In genomic region chrX:153968754-153969124, GRCh38 we compare ENCODE assay signal across 8 cellular contexts. TPM values are rescaled to one million over a fixed set of nuclear protein-coding genes. Genes with fewer than 3 reads are reported as not detected.
DNase-seq lines count a peak whose midpoint lies in the region; ATAC-seq and TF ChIP-seq lines count a peak whose summit lies in the region.

No MANE protein-coding gene starts in this region.

- peaks cover 0 to 50% (median 0%) of the 10 kb centered on the region in 4 donors for H3K4me1 ChIP-seq in right lobe of liver
- peaks cover 58% of the 10 kb centered on the region for H3K4me1 ChIP-seq in vagina

- peaks cover 0 to 6% (median under 1%) of the 10 kb centered on the region in 4 donors for H3K36me3 ChIP-seq in right lobe of liver
- H3K36me3 ChIP-seq in vagina: peaks cover 0 to 6% of the 10 kb centered on the region in 2 donors

- H3K36me3 Mint-ChIP-seq in activated naive CD8-positive, alpha-beta T cell treated with anti-CD3 and anti-CD28 coated beads, Interleukin-2, amount 50 U/mL, for 24 hours (ENCODE audit: low read depth): peaks cover 21% of the 10 kb centered on the region

- no peaks in the 10 kb centered on the region for H3K9me3 ChIP-seq in right lobe of liver
- no peaks in the 10 kb centered on the region for H3K9me3 ChIP-seq in vagina

- ATAC-seq in activated naive CD8-positive, alpha-beta T cell treated with anti-CD3 and anti-CD28 coated beads, Interleukin-2, amount 50 U/mL, for 24 hours: no peak
- ATAC-seq in right lobe of liver (no peak), HG02571 (IDR thresholded peaks at IDR 0.05; ENCODE audit: unreplicated experiment) (no peak), GM21723 (IDR thresholded peaks at IDR 0.05; ENCODE audit: unreplicated experiment) (no peak)

- intact Hi-C loops in right lobe of liver (cut with DNase I): no loop called here
- intact Hi-C loops in vagina (cut with DNase I): no loop called here

- H3K27ac ChIP-seq in right lobe of liver (peak overlapping the region in 2 of 3 donors; percentile 18 to 31), vagina (peak overlapping the region; percentile 97)

- TF ChIP-seq POLR2A in right lobe of liver (IDR thresholded peaks at IDR 0.05): no peak
- no peak for TF ChIP-seq POLR2A in vagina (IDR thresholded peaks at IDR 0.05)

- no peaks in the 10 kb centered on the region for H3K9me3 Mint-ChIP-seq in activated naive CD8-positive, alpha-beta T cell treated with anti-CD3 and anti-CD28 coated beads, Interleukin-2, amount 50 U/mL, for 24 hours

- 28% methylated on average over 8 of the region's 12 CpGs for WGBS in right lobe of liver (ENCODE audit: insufficient coverage, low coverage, low lambda C conversion rate, missing lambda C conversion rate)

- TF ChIP-seq CTCF in right lobe of liver (IDR thresholded peaks at IDR 0.05) (no peak), vagina (IDR thresholded peaks at IDR 0.05) (no peak)

- no peaks in the 10 kb centered on the region for H3K27me3 Mint-ChIP-seq in activated naive CD8-positive, alpha-beta T cell treated with anti-CD3 and anti-CD28 coated beads, Interleukin-2, amount 50 U/mL, for 24 hours

- H3K4me3 ChIP-seq in right lobe of liver (peak overlapping the region in 1 of 3 donors; percentile 95), vagina (peak overlapping the region; percentile 75 to 94)

- no peak overlapping the region for H3K27ac Mint-ChIP-seq in activated naive CD8-positive, alpha-beta T cell treated with anti-CD3 and anti-CD28 coated beads, Interleukin-2, amount 50 U/mL, for 24 hours

- H3K27me3 ChIP-seq in right lobe of liver (no peaks in the 10 kb centered on the region), vagina (no peaks in the 10 kb centered on the region)

- H3K4me3 Mint-ChIP-seq in activated naive CD8-positive, alpha-beta T cell treated with anti-CD3 and anti-CD28 coated beads, Interleukin-2, amount 50 U/mL, for 24 hours: peak overlapping the region; percentile 99

- DNase-seq in GM03348 (ENCODE audit: low spot score) (peak; percentile 9), MV-4-11 (lab: John Stamatoyannopoulos, UW) (peak; percentile 4), right lobe of liver (peak in 1 of 3 donors; percentile 42), vagina (ENCODE audit: extremely low spot score in 2 of 2) (no peak), KG1 (lab: John Stamatoyannopoulos, UW) (no peak)
- DNase-seq in activated naive CD8-positive, alpha-beta T cell treated with anti-CD3 and anti-CD28 coated beads, Interleukin-2, amount 50 U/mL, for 24 hours: no peak

- H3K4me1 Mint-ChIP-seq in activated naive CD8-positive, alpha-beta T cell treated with anti-CD3 and anti-CD28 coated beads, Interleukin-2, amount 50 U/mL, for 24 hours: peaks cover 41% of the 10 kb centered on the region

RNA-seq across cellular contexts. Expression of gene HCFC1, which starts 2.9 kb away (rescaled TPM):
- 10 to 100 TPM; 15.2 to 32.5 (median 19.7) TPM for total RNA-seq in right lobe of liver
- 38.8 TPM for total RNA-seq in vagina

RNA-seq across cellular contexts. Expression of gene TMEM187, which starts 3.8 kb away (rescaled TPM):
- total RNA-seq in right lobe of liver: 10 to 100 TPM in 1 of 6 experiments, 1 to 10 TPM in 5; 3.8 to 10.3 (median 5.9) TPM
- 8.6 TPM for total RNA-seq in vagina

RNA-seq across cellular contexts. Expression of gene RENBP, which starts 24.3 kb away (rescaled TPM):
- total RNA-seq in right lobe of liver (1 to 10 TPM; 2.2 to 9.1 (median 5.2) TPM), vagina (4.2 TPM)

RNA-seq across cellular contexts. Expression of gene NAA10, which starts 33.9 kb away (rescaled TPM):
- total RNA-seq in right lobe of liver (10 to 100 TPM; 36.1 to 56.2 (median 39.7) TPM), vagina (66.8 TPM)

RNA-seq across cellular contexts. Expression of gene ARHGAP4, which starts 42.7 kb away (rescaled TPM):
- total RNA-seq in right lobe of liver: 10 to 100 TPM in 2 of 6 experiments, 1 to 10 TPM in 4; 5.5 to 11.9 (median 8.7) TPM
- total RNA-seq in vagina: 36.6 TPM

Comparison
In these comparisons a context has a peak if more than half of its experiments do, and no peak if none do; other contexts are left out.
1. DNase-seq: peak in GM03348 (single experiment) and MV-4-11 (single experiment); none in activated naive CD8-positive, alpha-beta T cell treated with anti-CD3 and anti-CD28 coated beads, Interleukin-2, amount 50 U/mL, for 24 hours (single experiment), vagina (0 of 2) and KG1 (single experiment).